20 cellular contexts compared by ENCODE assay signal in the genomic region with DNA sequence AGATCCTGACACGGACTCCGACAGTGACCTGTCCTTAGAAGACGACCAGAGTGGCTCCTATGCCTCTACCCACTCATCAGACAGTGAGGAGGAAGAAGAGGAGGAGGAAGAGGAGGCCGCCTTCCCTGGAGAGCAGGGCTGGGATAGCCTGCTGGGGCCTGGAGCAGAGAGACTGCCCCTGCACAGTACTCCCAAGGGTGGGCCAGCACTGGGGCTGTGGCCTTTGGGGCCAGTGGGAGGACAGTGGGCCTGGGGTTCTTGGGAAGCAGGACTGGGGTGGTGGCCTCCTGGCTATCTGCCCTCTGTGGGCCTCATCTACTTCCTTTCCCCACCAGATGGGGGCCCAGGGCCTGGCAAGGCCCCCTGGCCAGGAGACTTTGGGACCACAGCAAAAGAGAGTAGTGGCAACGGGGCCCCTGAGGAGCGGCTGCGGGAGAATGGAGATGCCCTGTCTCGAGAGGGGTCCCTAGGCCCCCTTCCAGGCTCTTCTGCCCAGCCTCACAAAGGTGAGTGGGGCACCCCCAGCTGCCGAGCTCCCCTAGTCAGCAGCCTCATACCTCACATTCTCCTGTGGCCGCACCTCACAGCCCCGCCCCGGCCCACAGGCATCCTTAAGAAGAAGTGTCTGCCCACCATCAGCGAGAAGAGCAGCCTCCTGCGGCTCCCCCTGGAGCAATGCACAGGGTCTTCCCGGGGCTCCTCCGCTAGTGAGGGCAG. TPM values are rescaled to one million over a fixed set of nuclear protein-coding genes. Genes with fewer than 3 reads are reported as not detected.
DNase-seq lines count a peak whose midpoint lies in the region; ATAC-seq, FAIRE-seq and TF ChIP-seq lines count a peak whose summit lies in the region.
"Had no signal": no experiment of that assay in that cellular context is flagged by ENCODE, and none has a peak within 500 bp of the region (broad histone marks: within the 10 kb centered on the region; RNA-seq: fewer than 3 reads in every experiment).

No MANE protein-coding gene starts in this region.

- H4K20me1 ChIP-seq in K562 (replicated peaks; ENCODE audit: control insufficient read depth, insufficient read depth, low read length), result 0 out of 2 replicates have a peak, but pooled peaks cover 4% of the 10 kb centered on the region

- H3K27me3 ChIP-seq in K562 (ENCODE audit: control insufficient read depth in 2 of 2, insufficient read depth in 2 of 2, low read length in 2 of 2) (no peaks in the 10 kb centered on the region), testis (no peaks in the 10 kb centered on the region)
- H3K27me3 ChIP-seq: tibial artery had no signal

- DNase-seq in DMS 273 (lab: John Stamatoyannopoulos, UW; ENCODE audit: unreplicated experiment) (peak; percentile 29), DMS 273 treated with DMSO at 0.1 percent for 48 hours (lab: John Stamatoyannopoulos, UW) (no peak), K562 (ENCODE audit: extremely low read depth in 1 of 4, low spot score in 3 of 4) (no peak), kidney (peak; percentile 71), testis (no peak), GM20000 (ENCODE audit: low spot score) (no peak), GM19238 (ENCODE audit: insufficient read length, low spot score) (no peak), nephron progenitor cell (no peak)
- DNase-seq: activated CD4-positive, alpha-beta T cell treated with anti-CD3 and anti-CD28 coated beads, Interleukin-2, amount 50 U/mL, for 48 hours; activated T-cell treated with anti-CD3 and anti-CD28 coated beads, Interleukin-2, amount 50 U/mL, for 72 hours; DMS79; NCI-H2029 treated with DMSO at 0.1 percent for 48 hours; NCI-H510A treated with DMSO at 0.1 percent for 48 hours; SK-N-SH; tibial artery had no signal

- no peaks in the 10 kb centered on the region for H3K27me3 Mint-ChIP-seq in nephron progenitor cell (ENCODE audit: low read depth, poor library complexity)

- WGBS in K562 (ENCODE audit: insufficient coverage, low coverage, missing lambda C conversion rate), result 79% methylated on average over 13 of the region's 16 CpGs
- WGBS in testis, 2 donors, result 67 to 71% methylated on average over 4 to 16 of the region's 16 CpGs

- H3K9ac ChIP-seq in K562 (ENCODE audit: insufficient read depth in 1 of 2, low read depth in 2 of 2, low read length in 2 of 2), result peak overlapping the region in 1 of 2 experiments; percentile 76; a peak in 2 of 4 replicates
- H3K9ac ChIP-seq in kidney (ENCODE audit: low read length in 2 of 2), result no peak overlapping the region
- H3K9ac ChIP-seq: SK-N-SH had no signal

- H3K27ac ChIP-seq in K562 (ENCODE audit: extremely low read depth, low read depth, low read length), result no peak overlapping the region
- H3K27ac ChIP-seq in kidney (ENCODE audit: low read depth in 2 of 2, low read length in 2 of 2), result no peak overlapping the region
- peak overlapping the region; percentile 87 to 95 for H3K27ac ChIP-seq in testis
- H3K27ac ChIP-seq: 22Rv1, C4-2B, neutrophil, tibial artery had no signal

- H3K36me3 ChIP-seq in K562 (ENCODE audit: control insufficient read depth, insufficient read depth, low read length), result peaks cover 41% of the 10 kb centered on the region; the same call in 2 of the 3 replicates
- no peaks in the 10 kb centered on the region for H3K36me3 ChIP-seq in kidney (ENCODE audit: control insufficient read depth in 1 of 2, insufficient read depth in 2 of 2, low read length in 2 of 2)
- H3K36me3 ChIP-seq in testis (ENCODE audit: low read depth, missing control alignments), result no peaks in the 10 kb centered on the region
- H3K36me3 ChIP-seq: neutrophil had no signal

- no peak overlapping the region for H3K4me3 ChIP-seq in K562
- no peak overlapping the region for H3K4me3 ChIP-seq in kidney (ENCODE audit: low read length in 2 of 2)
- H3K4me3 ChIP-seq in testis, result no peak overlapping the region
- H3K4me3 ChIP-seq: tibial artery had no signal

- peaks cover 19% of the 10 kb centered on the region for H3K36me3 Mint-ChIP-seq in nephron progenitor cell (ENCODE audit: low read depth)

- no peak for TF ChIP-seq POLR2A in K562 (conservative IDR thresholded peaks at IDR 0.05)
- TF ChIP-seq POLR2A in testis (IDR thresholded peaks at IDR 0.05), result no peak

- H3K4me1 ChIP-seq in K562 (replicated peaks in 1 of 2; ENCODE audit: control insufficient read depth in 2 of 2, insufficient read depth in 2 of 2, low read length in 2 of 2) (peaks cover 36 to 70% of the 10 kb centered on the region in 2 experiments), kidney (ENCODE audit: control insufficient read depth in 1 of 2, insufficient read depth in 1 of 2, low read depth in 1 of 2, low read length in 2 of 2) (peaks cover 9 to 24% of the 10 kb centered on the region in 2 donors), testis (peaks cover 45% of the 10 kb centered on the region)

- in situ Hi-C loops in K562 (cut with MboI), result no loop called here

- H3K9me3 Mint-ChIP-seq in nephron progenitor cell, result no peaks in the 10 kb centered on the region
- H3K9me3 Mint-ChIP-seq: activated T-cell treated with anti-CD3 and anti-CD28 coated beads, Interleukin-2, amount 50 U/mL, for 72 hours; mesothelial cell of epicardium had no signal

- no peaks in the 10 kb centered on the region for H3K9me1 ChIP-seq in K562 (ENCODE audit: control insufficient read depth, insufficient read depth, low read length)

- H3K79me2 ChIP-seq in K562 (ENCODE audit: control insufficient read depth, insufficient read depth, low read length), result 0 out of 3 replicates have a peak, but pooled peaks cover 2% of the 10 kb centered on the region

- no peak for ATAC-seq in K562
- ATAC-seq: activated T-cell treated with anti-CD3 and anti-CD28 coated beads, Interleukin-2, amount 50 U/mL, for 72 hours had no signal

- H3K9me3 ChIP-seq in K562 (replicated peaks; ENCODE audit: control insufficient read depth, insufficient read depth, low read depth, low read length), result no peaks in the 10 kb centered on the region
- H3K9me3 ChIP-seq in kidney (ENCODE audit: control insufficient read depth in 1 of 2, low read length in 2 of 2), result no peaks in the 10 kb centered on the region
- no peaks in the 10 kb centered on the region for H3K9me3 ChIP-seq in testis
- H3K9me3 ChIP-seq: neutrophil, SK-N-SH, tibial artery had no signal

- no TSS peak for BruUV-seq in K562 (replicated peaks; lab: Mats Ljungman, UMichigan)

- no peak overlapping the region for H3K27ac Mint-ChIP-seq in nephron progenitor cell
- H3K27ac Mint-ChIP-seq: activated T-cell treated with anti-CD3 and anti-CD28 coated beads, Interleukin-2, amount 50 U/mL, for 72 hours had no signal

- CTCF ChIA-PET in K562 (lab: Yijun Ruan, JAX; ENCODE audit: low intra/inter-chr PET ratio), result interaction anchor here (0.5 to 1.1 kb wide), 2 partner anchors 10 to 1787 kb away, joined by 3 to 5 read pairs; no protein-coding TSS in a partner anchor

- TF ChIP-seq EP300 in K562 (IDR thresholded peaks at IDR 0.05; ENCODE audit: low read length), result no peak

- POLR2A ChIA-PET in K562 (lab: Yijun Ruan, JAX), result no interaction called here

- H3K4me1 Mint-ChIP-seq in nephron progenitor cell, result peaks cover 62% of the 10 kb centered on the region

- no peak overlapping the region for H3K4me2 ChIP-seq in K562 (ENCODE audit: insufficient read depth, low read length)
- H3K4me2 ChIP-seq: SK-N-SH had no signal

- FAIRE-seq in K562 (lab: Jason Lieb, UNC) (no peak), kidney (lab: Jason Lieb, UNC) (no peak)
- FAIRE-seq: endometrium had no signal

- no peak for TF ChIP-seq RAD21 in K562 (CRISPR knock-in tag; conservative IDR thresholded peaks at IDR 0.05 in 1 of 2, IDR thresholded peaks at IDR 0.05 in 1 of 2)

- H2AFZ ChIP-seq in K562 (ENCODE audit: low read depth, low read length), result no peak overlapping the region

- intact Hi-C loops in K562 (cut with micrococcal nuclease) (no loop called here), kidney (cut with DNase I) (loop anchor here (10.0 kb wide), 1 partner anchor 132 kb away; no protein-coding TSS in a partner anchor), testis (cut with DNase I; ENCODE audit: low total_unique reads) (no loop called here)

- TF ChIP-seq CTCF in K562 (IDR thresholded peaks at IDR 0.05 in 2 of 3, conservative IDR thresholded peaks at IDR 0.05 in 1 of 3; ENCODE audit: insufficient read depth in 2 of 3, low read depth in 1 of 3, low read length in 3 of 3) (0 out of 6 replicates have a peak, but pooled peaks of 2 of the 3 experiments have one; percentile 3 to 10), kidney (IDR thresholded peaks at IDR 0.05; ENCODE audit: borderline replicate concordance, extremely low read depth, insufficient read depth) (no peak), testis (IDR thresholded peaks at IDR 0.05) (no peak), GM20000 (IDR thresholded peaks at IDR 0.05; ENCODE audit: extremely low read depth, missing control alignments) (no peak), nephron progenitor cell (IDR thresholded peaks at IDR 0.05) (no peak)

- H3K4me3 Mint-ChIP-seq in nephron progenitor cell, result no peak overlapping the region
- H3K4me3 Mint-ChIP-seq: activated T-cell treated with anti-CD3 and anti-CD28 coated beads, Interleukin-2, amount 50 U/mL, for 72 hours had no signal

RNA-seq across cellular contexts. Expression of a gene that starts 10.0 kb away (rescaled TPM):
- total RNA-seq in K562 (2011; cell fraction: chromatin; rRNA removed; ENCODE audit: low replicate concordance), result 69.7 and 109 TPM in 2 replicates
- 85.4 and 86.3 TPM in 2 replicates for total RNA-seq in K562 (2011; cell fraction: nucleolus; rRNA removed)
- total RNA-seq in K562 (2011; cell fraction: nucleoplasm; rRNA removed), result 66.2 and 83.3 TPM in 2 replicates
- total RNA-seq in K562 (2014; rRNA removed) (52.2 and 64.0 TPM in 2 replicates), K562 (2014; rRNA removed; fragmentation: Illumina TruSeq; extraction: Trizol) (27.9 and 28.7 TPM in 2 replicates), K562 (2015; rRNA removed; fragmentation: Illumina TruSeq; extraction: Trizol) (34.7 and 37.0 TPM in 2 replicates), K562 (2021) (51.8 and 55.4 TPM in 2 replicates), kidney (4.2 TPM), testis (10 to 100 TPM; 34.0 to 48.9 TPM)
- polyA plus RNA-seq in K562 (2011; rRNA removed) (39.3 and 59.5 TPM in 2 replicates), K562 (2014; fragmentation: Illumina TruSeq; extraction: Trizol) (41.8 and 49.7 TPM in 2 replicates), K562 (2014; fragmentation: Nextera tagmentation; extraction: Ambion mirVana) (1 to 10 TPM; 6.5 to 7.9 TPM), K562 (2014; rRNA removed) (56.1 and 65.2 TPM in 2 replicates), kidney (ENCODE audit: insufficient read depth, low read depth, low replicate concordance) (3.5 TPM), testis (ENCODE audit: insufficient read depth, low read depth, low replicate concordance) (24.0 TPM)
- polyA plus RNA-seq in K562 (2011; cell fraction: cytosol; rRNA removed), result 40.2 and 44.2 TPM in 2 replicates
- 225 and 272 TPM in 2 replicates for polyA plus RNA-seq in K562 (2011; cell fraction: nucleus; rRNA removed)
- 43.7 and 45.1 TPM in 2 replicates for polyA plus RNA-seq in K562 (2012)
- 16.7 and 17.2 TPM in 2 replicates for polyA minus RNA-seq in K562 (2011; rRNA and poly(A)+ RNA removed)
- 15.9 and 17.8 TPM in 2 replicates for polyA minus RNA-seq in K562 (2011; cell fraction: cytosol; rRNA and poly(A)+ RNA removed)
- polyA minus RNA-seq in K562 (2011; cell fraction: nucleus; rRNA and poly(A)+ RNA removed), result 23.6 and 43.5 TPM in 2 replicates

RNA-seq across cellular contexts. Expression of a gene that starts 23.6 kb away (rescaled TPM):
- total RNA-seq in K562 (2011; cell fraction: chromatin; rRNA removed; ENCODE audit: low replicate concordance), result 44.8 and 129 TPM in 2 replicates
- 69.9 and 80.7 TPM in 2 replicates for total RNA-seq in K562 (2011; cell fraction: nucleolus; rRNA removed)
- 57.7 and 69.2 TPM in 2 replicates for total RNA-seq in K562 (2011; cell fraction: nucleoplasm; rRNA removed)
- total RNA-seq in K562 (2014; rRNA removed) (4.1 and 5.9 TPM in 2 replicates), K562 (2014; rRNA removed; fragmentation: Illumina TruSeq; extraction: Trizol) (2.7 and 3.0 TPM in 2 replicates), K562 (2015; rRNA removed; fragmentation: Illumina TruSeq; extraction: Trizol) (4.2 and 5.0 TPM in 2 replicates), K562 (2021) (19.1 and 21.9 TPM in 2 replicates), kidney (65.6 TPM), testis (100 to 1,000 TPM; 107 to 140 TPM)
- polyA plus RNA-seq in K562 (2011; rRNA removed) (7.2 and 8.2 TPM in 2 replicates), K562 (2014; fragmentation: Illumina TruSeq; extraction: Trizol) (14.1 and 15.3 TPM in 2 replicates), K562 (2014; fragmentation: Nextera tagmentation; extraction: Ambion mirVana) (under 1 TPM; 0.31 to 0.86 TPM), K562 (2014; rRNA removed) (9.0 and 10.2 TPM in 2 replicates), kidney (ENCODE audit: insufficient read depth, low read depth, low replicate concordance) (10.6 TPM), testis (ENCODE audit: insufficient read depth, low read depth, low replicate concordance) (59.6 TPM)
- polyA plus RNA-seq in K562 (2011; cell fraction: cytosol; rRNA removed), result 8.3 and 12.6 TPM in 2 replicates
- polyA plus RNA-seq in K562 (2011; cell fraction: nucleus; rRNA removed), result 38.5 and 63.5 TPM in 2 replicates
- polyA plus RNA-seq in K562 (2012), result 15.6 and 17.8 TPM in 2 replicates
- 14.3 and 24.2 TPM in 2 replicates for polyA minus RNA-seq in K562 (2011; rRNA and poly(A)+ RNA removed)
- polyA minus RNA-seq in K562 (2011; cell fraction: cytosol; rRNA and poly(A)+ RNA removed), result 23.8 and 25.3 TPM in 2 replicates
- polyA minus RNA-seq in K562 (2011; cell fraction: nucleus; rRNA and poly(A)+ RNA removed), result 31.9 and 33.1 TPM in 2 replicates

RNA-seq across cellular contexts. Expression of a gene that starts 33.8 kb away (rescaled TPM):
- total RNA-seq in K562 (2011; cell fraction: chromatin; rRNA removed; ENCODE audit: low replicate concordance), result 1.2 and 1.7 TPM in 2 replicates
- 1.2 TPM in 2 replicates for total RNA-seq in K562 (2011; cell fraction: nucleolus; rRNA removed)
- 1.5 TPM in 1 of 2 replicates, not detected in the other for total RNA-seq in K562 (2011; cell fraction: nucleoplasm; rRNA removed)
- 0.49 and 0.50 TPM in 2 replicates for total RNA-seq in K562 (2014; rRNA removed)
- total RNA-seq in K562 (2014; rRNA removed; fragmentation: Illumina TruSeq; extraction: Trizol), result 0.33 and 0.57 TPM in 2 replicates
- total RNA-seq in K562 (2015; rRNA removed; fragmentation: Illumina TruSeq; extraction: Trizol), result 0.15 and 0.22 TPM in 2 replicates
- 0.34 and 0.66 TPM in 2 replicates for total RNA-seq in K562 (2021)
- polyA plus RNA-seq in K562 (2011; rRNA removed), result 0.60 and 1.9 TPM in 2 replicates
- 0.52 and 2.6 TPM in 2 replicates for polyA plus RNA-seq in K562 (2011; cell fraction: cytosol; rRNA removed)
- 0.73 and 4.1 TPM in 2 replicates for polyA plus RNA-seq in K562 (2011; cell fraction: nucleus; rRNA removed)
- polyA plus RNA-seq in K562 (2012), result 0.08 and 0.36 TPM in 2 replicates
- polyA plus RNA-seq in K562 (2014; fragmentation: Illumina TruSeq; extraction: Trizol), result 0.22 and 0.36 TPM in 2 replicates
- under 1 TPM; 0.20 TPM for polyA plus RNA-seq in K562 (2014; fragmentation: Nextera tagmentation; extraction: Ambion mirVana)
- 0.08 and 0.45 TPM in 2 replicates for polyA plus RNA-seq in K562 (2014; rRNA removed)
- 0.42 and 0.74 TPM in 2 replicates for polyA minus RNA-seq in K562 (2011; rRNA and poly(A)+ RNA removed)
- polyA minus RNA-seq in K562 (2011; cell fraction: cytosol; rRNA and poly(A)+ RNA removed), result 0.57 TPM in 1 of 2 replicates, not detected in the other
- polyA minus RNA-seq in K562 (2011; cell fraction: nucleus; rRNA and poly(A)+ RNA removed), result 0.56 and 0.67 TPM in 2 replicates
- 0.19 TPM for total RNA-seq in kidney
- polyA plus RNA-seq in kidney (ENCODE audit: insufficient read depth, low read depth, low replicate concordance), result not detected
- under 1 TPM in 1 of 2 donors, not detected in 1; 0.99 TPM for total RNA-seq in testis
- polyA plus RNA-seq in testis (ENCODE audit: insufficient read depth, low read depth, low replicate concordance), result 1.5 TPM
- total RNA-seq: activated T-cell treated with anti-CD3 and anti-CD28 coated beads, Interleukin-2, amount 50 U/mL, for 72 hours; mesothelial cell of epicardium had no signal

RNA-seq across cellular contexts. Expression of a gene that starts 59.3 kb away (rescaled TPM):
- 340 and 395 TPM in 2 replicates for total RNA-seq in K562 (2011; cell fraction: chromatin; rRNA removed; ENCODE audit: low replicate concordance)
- total RNA-seq in K562 (2011; cell fraction: nucleolus; rRNA removed), result 195 and 209 TPM in 2 replicates
- 265 and 293 TPM in 2 replicates for total RNA-seq in K562 (2011; cell fraction: nucleoplasm; rRNA removed)
- total RNA-seq in K562 (2014; rRNA removed) (254 and 257 TPM in 2 replicates), K562 (2014; rRNA removed; fragmentation: Illumina TruSeq; extraction: Trizol) (273 and 284 TPM in 2 replicates), K562 (2015; rRNA removed; fragmentation: Illumina TruSeq; extraction: Trizol) (211 and 221 TPM in 2 replicates), K562 (2021) (232 and 246 TPM in 2 replicates), kidney (181 TPM), testis (100 to 1,000 TPM; 112 to 149 TPM)
- polyA plus RNA-seq in K562 (2011; rRNA removed) (221 and 230 TPM in 2 replicates), K562 (2014; fragmentation: Illumina TruSeq; extraction: Trizol) (293 and 317 TPM in 2 replicates), K562 (2014; fragmentation: Nextera tagmentation; extraction: Ambion mirVana) (100 to 1,000 TPM; 336 to 623 TPM), K562 (2014; rRNA removed) (235 and 240 TPM in 2 replicates), kidney (ENCODE audit: insufficient read depth, low read depth, low replicate concordance) (114 TPM), testis (ENCODE audit: insufficient read depth, low read depth, low replicate concordance) (132 TPM)
- polyA plus RNA-seq in K562 (2011; cell fraction: cytosol; rRNA removed), result 149 and 217 TPM in 2 replicates
- 232 and 336 TPM in 2 replicates for polyA plus RNA-seq in K562 (2011; cell fraction: nucleus; rRNA removed)
- 195 and 518 TPM in 2 replicates for polyA plus RNA-seq in K562 (2012)
- 227 and 242 TPM in 2 replicates for polyA minus RNA-seq in K562 (2011; rRNA and poly(A)+ RNA removed)
- 87.5 and 101 TPM in 2 replicates for polyA minus RNA-seq in K562 (2011; cell fraction: cytosol; rRNA and poly(A)+ RNA removed)
- polyA minus RNA-seq in K562 (2011; cell fraction: nucleus; rRNA and poly(A)+ RNA removed), result 92.1 and 168 TPM in 2 replicates

Comparison
In these comparisons a context has a peak if more than half of its experiments do, and no peak if none do; other contexts are left out.
1. DNase-seq: peak in DMS 273 (single experiment) and kidney (single experiment); none in DMS 273 treated with DMSO at 0.1 percent for 48 hours (single experiment), K562 (0 of 4), testis (single experiment), GM20000 (single experiment), GM19238 (single experiment) and nephron progenitor cell (single experiment).
2. H3K27ac ChIP-seq: peak in testis (2 of 2); none in K562 (single experiment) and kidney (0 of 2).
3. CTCF ChIP-seq: peak in K562 (2 of 3); none in kidney (single experiment), testis (0 of 3), GM20000 (single experiment) and nephron progenitor cell (single experiment).